In genomic region chr9:27572566-27572917, GRCh38 we compare ENCODE assay signal across 7 cellular contexts. TPM values are rescaled to one million over a fixed set of nuclear protein-coding genes. Genes with fewer than 3 reads are reported as not detected.
A peak's percentile ranks its signal among the peaks of the same experiment; 100 is the strongest.
DNase-seq lines count a peak whose midpoint lies in the region; ATAC-seq and TF ChIP-seq lines count a peak whose summit lies in the region.

No MANE protein-coding gene starts in this region.

- H3K36me3 ChIP-seq in kidney epithelial cell (ENCODE audit: control insufficient read depth, insufficient read depth, low read length) = no peaks in the 10 kb centered on the region

- peak overlapping the region; percentile 99 for H3K27ac Mint-ChIP-seq in central memory CD8-positive, alpha-beta T cell (ENCODE audit: low read depth)
- peak overlapping the region; percentile 99 for H3K27ac Mint-ChIP-seq in stimulated activated memory B cell treated with anti-CD40 and anti-IgM and Interleukin-4, amounts not matched to agents 10 μg/mL and 1 μg/mL and 100 μg/mL, for 72 hours

- H3K4me1 Mint-ChIP-seq in central memory CD8-positive, alpha-beta T cell = peaks cover 25% of the 10 kb centered on the region
- peaks cover 29% of the 10 kb centered on the region for H3K4me1 Mint-ChIP-seq in stimulated activated memory B cell treated with anti-CD40 and anti-IgM and Interleukin-4, amounts not matched to agents 10 μg/mL and 1 μg/mL and 100 μg/mL, for 72 hours

- no peaks in the 10 kb centered on the region for H3K9me3 Mint-ChIP-seq in central memory CD8-positive, alpha-beta T cell
- H3K9me3 Mint-ChIP-seq in stimulated activated memory B cell treated with anti-CD40 and anti-IgM and Interleukin-4, amounts not matched to agents 10 μg/mL and 1 μg/mL and 100 μg/mL, for 72 hours = no peaks in the 10 kb centered on the region

- no peaks in the 10 kb centered on the region for H3K27me3 ChIP-seq in kidney epithelial cell (ENCODE audit: control insufficient read depth, insufficient read depth, low read length)

- DNase-seq in ELR (ENCODE audit: low read depth) = peak; percentile 72
- DNase-seq in RKO (ENCODE audit: low spot score) = peak; percentile 94
- peak in 1 of 2 donors; percentile 49 for DNase-seq in central memory CD8-positive, alpha-beta T cell (ENCODE audit: low spot score in 2 of 2)
- DNase-seq in kidney epithelial cell (ENCODE audit: low read depth) = no peak

- H3K4me3 Mint-ChIP-seq in central memory CD8-positive, alpha-beta T cell = peak overlapping the region; percentile 92
- H3K4me3 Mint-ChIP-seq in stimulated activated memory B cell treated with anti-CD40 and anti-IgM and Interleukin-4, amounts not matched to agents 10 μg/mL and 1 μg/mL and 100 μg/mL, for 72 hours = peak overlapping the region; percentile 94

- H3K36me3 Mint-ChIP-seq in central memory CD8-positive, alpha-beta T cell (ENCODE audit: insufficient read depth) = peaks cover 19% of the 10 kb centered on the region
- H3K36me3 Mint-ChIP-seq in stimulated activated memory B cell treated with anti-CD40 and anti-IgM and Interleukin-4, amounts not matched to agents 10 μg/mL and 1 μg/mL and 100 μg/mL, for 72 hours = peaks cover 2% of the 10 kb centered on the region

- ATAC-seq in GM19438 (IDR thresholded peaks at IDR 0.05; ENCODE audit: low read depth, unreplicated experiment) (peak; percentile 30), HG03457 (IDR thresholded peaks at IDR 0.05; ENCODE audit: unreplicated experiment) (peak; percentile 26)
- ATAC-seq in central memory CD8-positive, alpha-beta T cell (replicated peaks; ENCODE audit: extremely low read depth, poor library complexity, severe bottlenecking) = peak; percentile 41
- peak; percentile 68 for ATAC-seq in stimulated activated memory B cell treated with anti-CD40 and anti-IgM and Interleukin-4, amounts not matched to agents 10 μg/mL and 1 μg/mL and 100 μg/mL, for 72 hours

- no peaks in the 10 kb centered on the region for H3K27me3 Mint-ChIP-seq in central memory CD8-positive, alpha-beta T cell
- no peaks in the 10 kb centered on the region for H3K27me3 Mint-ChIP-seq in stimulated activated memory B cell treated with anti-CD40 and anti-IgM and Interleukin-4, amounts not matched to agents 10 μg/mL and 1 μg/mL and 100 μg/mL, for 72 hours

- peak overlapping the region; percentile 72 for H3K4me3 ChIP-seq in kidney epithelial cell (ENCODE audit: low read depth, low read length)

- TF ChIP-seq CTCF in kidney epithelial cell (IDR thresholded peaks at IDR 0.05; ENCODE audit: insufficient read depth, low read length, poor library complexity, severe bottlenecking) = no peak

RNA-seq across cellular contexts. Expression of gene C9orf72, which starts 0.7 kb away (rescaled TPM):
- 10.2 and 11.2 TPM in 2 replicates for total RNA-seq in kidney epithelial cell

RNA-seq across cellular contexts. Expression of gene MOB3B, which starts 42.9 kb away (rescaled TPM):
- total RNA-seq in kidney epithelial cell = 1.4 and 1.9 TPM in 2 replicates

RNA-seq across cellular contexts. Expression of gene IFNK, which starts 48.5 kb away (rescaled TPM):
- total RNA-seq in kidney epithelial cell = not detected in 2 replicates
